Comparison of ENCODE assay signal across 1 cellular context in genomic region chr17:81511800-81512559, GRCh38.
TF ChIP-seq lines count a peak whose summit lies in the region.

No MANE protein-coding gene starts in this region.

TF ChIP-seq in HepG2, 621 proteins besides CTCF, POLR2A, EP300 and RAD21 (continued from another document and continues in another):
- no peak for TF ChIP-seq ZHX2 (IDR thresholded peaks at IDR 0.05; ENCODE audit: low read depth)
- TF ChIP-seq ZHX2 (CRISPR knock-in tag; IDR thresholded peaks at IDR 0.05; ENCODE audit: borderline replicate concordance): no peak; the same call in 1 of the 2 replicates
- no peak; the same call in 1 of the 2 replicates for TF ChIP-seq SP2 (CRISPR knock-in tag; IDR thresholded peaks at IDR 0.05)
- 0 out of 2 replicates have a peak, but pooled peaks have one; percentile 10 for TF ChIP-seq MTF1 (CRISPR knock-in tag; IDR thresholded peaks at IDR 0.05)
- TF ChIP-seq HDAC2 (CRISPR knock-in tag; IDR thresholded peaks at IDR 0.05): 0 out of 2 replicates have a peak, but pooled peaks have one; percentile 13
- TF ChIP-seq ZNF616 (CRISPR knock-in tag; IDR thresholded peaks at IDR 0.05; ENCODE audit: low read depth): no peak
- TF ChIP-seq CHD2 (IDR thresholded peaks at IDR 0.05; ENCODE audit: low read depth, low read length): no peak
- no peak for TF ChIP-seq ZNF503 (CRISPR knock-in tag; IDR thresholded peaks at IDR 0.05)
- TF ChIP-seq MBD4 (IDR thresholded peaks at IDR 0.05; ENCODE audit: borderline replicate concordance, low read length): no peak
- no peak for TF ChIP-seq MAX (IDR thresholded peaks at IDR 0.05)
- peak; percentile 20; the same call in 1 of the 2 replicates for TF ChIP-seq SPEN (CRISPR knock-in tag; IDR thresholded peaks at IDR 0.05; ENCODE audit: low read depth)
- TF ChIP-seq ZKSCAN8 (CRISPR knock-in tag; IDR thresholded peaks at IDR 0.05; ENCODE audit: borderline replicate concordance): no peak
- no peak for TF ChIP-seq TRIM24 (CRISPR knock-in tag; IDR thresholded peaks at IDR 0.05)
- no peak for TF ChIP-seq FOXO4 (CRISPR knock-in tag; conservative IDR thresholded peaks at IDR 0.05)
- no peak for TF ChIP-seq NR2C2 (CRISPR knock-in tag; IDR thresholded peaks at IDR 0.05; ENCODE audit: borderline replicate concordance)
- no peak for TF ChIP-seq SMAD3 (CRISPR knock-in tag; IDR thresholded peaks at IDR 0.05)
- TF ChIP-seq MYC (CRISPR knock-in tag; IDR thresholded peaks at IDR 0.05; ENCODE audit: borderline replicate concordance): no peak
- no peak for TF ChIP-seq SYNCRIP (IDR thresholded peaks at IDR 0.05; ENCODE audit: insufficient read depth, low read depth, low read length)
- TF ChIP-seq TAF15 (IDR thresholded peaks at IDR 0.05; ENCODE audit: low read depth, low read length, poor library complexity, severe bottlenecking): no peak
- no peak for TF ChIP-seq PRMT3 (CRISPR knock-in tag; IDR thresholded peaks at IDR 0.05; ENCODE audit: borderline replicate concordance, low read depth)
- no peak for TF ChIP-seq ARID3A (IDR thresholded peaks at IDR 0.05; ENCODE audit: low read depth, low read length)
- no peak for TF ChIP-seq ZXDC (CRISPR knock-in tag; IDR thresholded peaks at IDR 0.05)
- no peak for TF ChIP-seq POLR2AphosphoS2 (IDR thresholded peaks at IDR 0.05; ENCODE audit: low read depth, low read length)
- no peak for TF ChIP-seq LRRFIP1 (CRISPR knock-in tag; conservative IDR thresholded peaks at IDR 0.05)
- TF ChIP-seq ZFP41 (CRISPR knock-in tag; IDR thresholded peaks at IDR 0.05; ENCODE audit: borderline replicate concordance): no peak
- no peak for TF ChIP-seq RNF2 (conservative IDR thresholded peaks at IDR 0.05; ENCODE audit: low read depth)
- TF ChIP-seq ZBTB25 (CRISPR knock-in tag; IDR thresholded peaks at IDR 0.05): no peak
- no peak for TF ChIP-seq RARA (CRISPR knock-in tag; IDR thresholded peaks at IDR 0.05)
- no peak for TF ChIP-seq SOX13 (IDR thresholded peaks at IDR 0.05)
- no peak for TF ChIP-seq SOX13 (CRISPR knock-in tag; conservative IDR thresholded peaks at IDR 0.05 in 1 of 2, IDR thresholded peaks at IDR 0.05 in 1 of 2)
- no peak for TF ChIP-seq TAF1 (CRISPR knock-in tag; IDR thresholded peaks at IDR 0.05)
- TF ChIP-seq SALL2 (CRISPR knock-in tag; IDR thresholded peaks at IDR 0.05): no peak
- TF ChIP-seq UBTF (CRISPR knock-in tag; IDR thresholded peaks at IDR 0.05): peak; percentile 62; the same call in 1 of the 2 replicates
- no peak for TF ChIP-seq ZFP36 (IDR thresholded peaks at IDR 0.05; ENCODE audit: borderline replicate concordance, low read depth, low read length, partially characterized antibody)
- 0 out of 2 replicates have a peak, but pooled peaks have one; percentile 51 for TF ChIP-seq KLF12 (CRISPR knock-in tag; IDR thresholded peaks at IDR 0.05; ENCODE audit: borderline replicate concordance)
- TF ChIP-seq SRSF9 (IDR thresholded peaks at IDR 0.05; ENCODE audit: borderline replicate concordance, insufficient read depth, low read depth, low read length, poor library complexity, severe bottlenecking): no peak
- no peak for TF ChIP-seq ZNF280B (CRISPR knock-in tag; IDR thresholded peaks at IDR 0.05; ENCODE audit: borderline replicate concordance)
